In genomic region chr1:160399544-160400283, GRCh38 we compare ENCODE assay signal across 1 cellular context.
TF ChIP-seq lines count a peak whose summit lies in the region.

No MANE protein-coding gene starts in this region.

TF ChIP-seq in HepG2, 621 proteins besides CTCF, POLR2A, EP300 and RAD21:
- TF ChIP-seq ZBTB38 (CRISPR knock-in tag; IDR thresholded peaks at IDR 0.05) = no peak
- TF ChIP-seq HDAC1 (CRISPR knock-in tag; IDR thresholded peaks at IDR 0.05) = no peak
